9 cellular contexts compared by ENCODE assay signal in genomic region chr3:111621535-111621934, GRCh38. TPM values are rescaled to one million over a fixed set of nuclear protein-coding genes. Genes with fewer than 3 reads are reported as not detected.
DNase-seq lines count a peak whose midpoint lies in the region; ATAC-seq and TF ChIP-seq lines count a peak whose summit lies in the region.
"Had no signal": no experiment of that assay in that cellular context is flagged by ENCODE, and none has a peak within 500 bp of the region (broad histone marks: within the 10 kb centered on the region; RNA-seq: fewer than 3 reads in every experiment).

No MANE protein-coding gene starts in this region.

- no peaks in the 10 kb centered on the region for H3K27me3 Mint-ChIP-seq in activated T-cell treated with anti-CD3 and anti-CD28 coated beads, Interleukin-2, amount 50 U/mL, for 72 hours (ENCODE audit: low read depth)
- peaks cover 2% of the 10 kb centered on the region for H3K27me3 Mint-ChIP-seq in nephron progenitor cell (ENCODE audit: low read depth, poor library complexity)

- TF ChIP-seq CTCF in nephron progenitor cell (IDR thresholded peaks at IDR 0.05), result peak; percentile 32

- H3K9me3 Mint-ChIP-seq in activated T-cell treated with anti-CD3 and anti-CD28 coated beads, Interleukin-2, amount 50 U/mL, for 72 hours, result no peaks in the 10 kb centered on the region
- peaks cover 14% of the 10 kb centered on the region for H3K9me3 Mint-ChIP-seq in nephron progenitor cell

- DNase-seq in NCI-H146 (lab: John Stamatoyannopoulos, UW), result peak; percentile 27
- no peak for DNase-seq in NCI-H146 treated with DMSO at 0.1 percent for 48 hours (lab: John Stamatoyannopoulos, UW; ENCODE audit: unreplicated experiment)
- DNase-seq in HT1080 (ENCODE audit: low read depth), result peak; percentile 31
- peak; percentile 33 to 52 for DNase-seq in activated T-cell treated with anti-CD3 and anti-CD28 coated beads, Interleukin-2, amount 50 U/mL, for 72 hours
- DNase-seq in nephron progenitor cell, result peak; percentile 37
- no peak for DNase-seq in CD1c-positive myeloid dendritic cell (ENCODE audit: extremely low spot score)
- DNase-seq in DMS153 treated with DMSO at 0.1 percent for 48 hours (lab: John Stamatoyannopoulos, UW; ENCODE audit: unreplicated experiment), result no peak
- DNase-seq: left ventricle myocardium superior had no signal

- H3K4me1 Mint-ChIP-seq in activated T-cell treated with anti-CD3 and anti-CD28 coated beads, Interleukin-2, amount 50 U/mL, for 72 hours (ENCODE audit: low read depth), result peaks cover 42% of the 10 kb centered on the region
- peaks cover 13% of the 10 kb centered on the region for H3K4me1 Mint-ChIP-seq in nephron progenitor cell

- no peak overlapping the region for H3K4me3 Mint-ChIP-seq in activated T-cell treated with anti-CD3 and anti-CD28 coated beads, Interleukin-2, amount 50 U/mL, for 72 hours
- no peak overlapping the region for H3K4me3 Mint-ChIP-seq in nephron progenitor cell

- ATAC-seq in activated T-cell treated with anti-CD3 and anti-CD28 coated beads, Interleukin-2, amount 50 U/mL, for 72 hours (replicated peaks in 1 of 2), result no peak
- ATAC-seq in HG02973 (IDR thresholded peaks at IDR 0.05; ENCODE audit: unreplicated experiment), result no peak
- ATAC-seq: left ventricle myocardium superior had no signal

- peaks cover 4 to 7% of the 10 kb centered on the region in 2 donors for H3K36me3 Mint-ChIP-seq in activated T-cell treated with anti-CD3 and anti-CD28 coated beads, Interleukin-2, amount 50 U/mL, for 72 hours (ENCODE audit: insufficient read depth in 2 of 2)
- H3K36me3 Mint-ChIP-seq in nephron progenitor cell (ENCODE audit: low read depth), result no peaks in the 10 kb centered on the region

- H3K27ac Mint-ChIP-seq in activated T-cell treated with anti-CD3 and anti-CD28 coated beads, Interleukin-2, amount 50 U/mL, for 72 hours, result no peak overlapping the region
- H3K27ac Mint-ChIP-seq in nephron progenitor cell, result no peak overlapping the region

RNA-seq across cellular contexts. Expression of gene ZBED2, which starts 26.4 kb away (rescaled TPM):
- total RNA-seq in HT1080 (2014; rRNA removed; shearing (Covaris generic)), result 0.14 and 0.20 TPM in 2 replicates
- polyA plus RNA-seq in HT1080 (2015; cell fraction: cytosol; rRNA removed), result 0.25 and 0.34 TPM in 2 replicates
- polyA plus RNA-seq in HT1080 (2015; cell fraction: nucleus; rRNA removed), result 0.35 and 0.99 TPM in 2 replicates
- 100 to 1,000 TPM; 360 to 597 TPM for total RNA-seq in activated T-cell treated with anti-CD3 and anti-CD28 coated beads, Interleukin-2, amount 50 U/mL, for 72 hours
- total RNA-seq: left ventricle myocardium superior had no signal

RNA-seq across cellular contexts. Expression of gene PLCXD2, which starts 52.9 kb away (rescaled TPM):
- total RNA-seq in HT1080 (2014; rRNA removed; shearing (Covaris generic)), result 3.8 and 4.2 TPM in 2 replicates
- 2.3 and 2.6 TPM in 2 replicates for polyA plus RNA-seq in HT1080 (2015; cell fraction: cytosol; rRNA removed)
- polyA plus RNA-seq in HT1080 (2015; cell fraction: nucleus; rRNA removed), result 7.6 and 8.9 TPM in 2 replicates
- 10 to 100 TPM in 1 of 2 donors, 1 to 10 TPM in 1; 9.0 to 10.6 TPM for total RNA-seq in activated T-cell treated with anti-CD3 and anti-CD28 coated beads, Interleukin-2, amount 50 U/mL, for 72 hours

Comparison
In these comparisons a context has a peak if more than half of its experiments do, and no peak if none do; other contexts are left out.
1. DNase-seq: peak in NCI-H146 (single experiment), HT1080 (single experiment), activated T-cell treated with anti-CD3 and anti-CD28 coated beads, Interleukin-2, amount 50 U/mL, for 72 hours (2 of 2) and nephron progenitor cell (single experiment); none in NCI-H146 treated with DMSO at 0.1 percent for 48 hours (single experiment), CD1c-positive myeloid dendritic cell (single experiment) and DMS153 treated with DMSO at 0.1 percent for 48 hours (single experiment).
2. RNA of gene ZBED2, which starts 26.4 kb away (total RNA-seq): 360 to 597 TPM in activated T-cell treated with anti-CD3 and anti-CD28 coated beads, Interleukin-2, amount 50 U/mL, for 72 hours; 0.14 to 0.20 TPM in HT1080; every median in the first group is over 100 times any median in the second.